Comparison of ENCODE assay signal across 14 cellular contexts in the genomic region with DNA sequence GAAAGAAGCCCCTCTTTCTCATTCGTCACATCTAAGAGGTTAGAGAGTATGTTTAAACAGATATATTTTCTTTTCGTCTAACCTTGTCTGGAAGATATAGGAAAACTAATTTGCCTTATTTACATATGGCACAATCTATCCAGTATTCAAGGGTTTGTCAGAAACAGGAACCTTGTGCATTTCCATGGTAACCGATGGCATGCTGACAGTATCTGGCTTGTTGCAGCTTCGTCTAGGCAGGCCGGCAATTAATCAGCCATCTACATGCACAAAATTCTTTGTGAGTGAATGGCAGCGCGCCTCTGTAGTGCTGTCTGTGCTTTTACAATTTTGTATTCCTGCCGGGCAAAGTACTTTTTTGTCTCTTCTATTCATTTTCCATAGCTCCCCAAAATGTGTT.
DNase-seq lines count a peak whose midpoint lies in the region; ATAC-seq and TF ChIP-seq lines count a peak whose summit lies in the region.
"Had no signal": no experiment of that assay in that cellular context is flagged by ENCODE, and none has a peak within 500 bp of the region (broad histone marks: within the 10 kb centered on the region; RNA-seq: fewer than 3 reads in every experiment).

No MANE protein-coding gene starts in this region.

- ATAC-seq in SK-N-SH treated with all-trans-retinoic acid at 6 μM for 48 hours, result peak; percentile 99

- in situ Hi-C loops in brain microvascular endothelial cell (cut with HindIII; ENCODE audit: low pct_ligation_motif_present, low sequenced_read_pairs), result no loop called here

- DNase-seq in NCI-H146 (lab: John Stamatoyannopoulos, UW) (peak; percentile 91), fibroblast of the aortic adventitia (ENCODE audit: low read depth) (peak; percentile 13), occipital lobe (lab: John Stamatoyannopoulos, UW) (peak; percentile 26), brain microvascular endothelial cell (no peak), SW480 (ENCODE audit: low spot score) (no peak), DMS114 treated with DMSO at 0.1 percent for 48 hours (lab: John Stamatoyannopoulos, UW; ENCODE audit: unreplicated experiment) (no peak)
- DNase-seq: activated CD4-positive, alpha-beta T cell treated with anti-CD3 and anti-CD28 coated beads for 1 hour; CD4-positive, CD25-positive, alpha-beta regulatory T cell; immature natural killer cell; KBM-7; SHP77; spleen; transverse colon had no signal

- TF ChIP-seq CTCF in fibroblast of the aortic adventitia (IDR thresholded peaks at IDR 0.05; ENCODE audit: insufficient read depth, low read length) (no peak), brain microvascular endothelial cell (IDR thresholded peaks at IDR 0.05; ENCODE audit: low read depth, low read length, missing control alignments) (no peak)

- H3K27ac ChIP-seq in brain microvascular endothelial cell, result no peak overlapping the region
- H3K27ac ChIP-seq: spleen, transverse colon had no signal

- H3K27me3 ChIP-seq in brain microvascular endothelial cell (replicated peaks), result no peaks in the 10 kb centered on the region
- H3K27me3 ChIP-seq: spleen, transverse colon had no signal

- no peaks in the 10 kb centered on the region for H3K36me3 ChIP-seq in brain microvascular endothelial cell (replicated peaks)
- H3K36me3 ChIP-seq: spleen, transverse colon had no signal

- no peak overlapping the region for H3K4me3 ChIP-seq in fibroblast of the aortic adventitia (ENCODE audit: low read depth, low read length)
- no peak overlapping the region for H3K4me3 ChIP-seq in brain microvascular endothelial cell (ENCODE audit: low read depth, low read length)
- H3K4me3 ChIP-seq: spleen, transverse colon had no signal

TF ChIP-seq in SK-N-SH treated with all-trans-retinoic acid at 6 μM for 48 hours, 23 proteins besides CTCF, POLR2A, EP300 and RAD21:
- TF ChIP-seq POU6F1 (CRISPR knock-in tag; IDR thresholded peaks at IDR 0.05; ENCODE audit: borderline replicate concordance, low read depth), result no peak
- TF ChIP-seq, protein P1, sequence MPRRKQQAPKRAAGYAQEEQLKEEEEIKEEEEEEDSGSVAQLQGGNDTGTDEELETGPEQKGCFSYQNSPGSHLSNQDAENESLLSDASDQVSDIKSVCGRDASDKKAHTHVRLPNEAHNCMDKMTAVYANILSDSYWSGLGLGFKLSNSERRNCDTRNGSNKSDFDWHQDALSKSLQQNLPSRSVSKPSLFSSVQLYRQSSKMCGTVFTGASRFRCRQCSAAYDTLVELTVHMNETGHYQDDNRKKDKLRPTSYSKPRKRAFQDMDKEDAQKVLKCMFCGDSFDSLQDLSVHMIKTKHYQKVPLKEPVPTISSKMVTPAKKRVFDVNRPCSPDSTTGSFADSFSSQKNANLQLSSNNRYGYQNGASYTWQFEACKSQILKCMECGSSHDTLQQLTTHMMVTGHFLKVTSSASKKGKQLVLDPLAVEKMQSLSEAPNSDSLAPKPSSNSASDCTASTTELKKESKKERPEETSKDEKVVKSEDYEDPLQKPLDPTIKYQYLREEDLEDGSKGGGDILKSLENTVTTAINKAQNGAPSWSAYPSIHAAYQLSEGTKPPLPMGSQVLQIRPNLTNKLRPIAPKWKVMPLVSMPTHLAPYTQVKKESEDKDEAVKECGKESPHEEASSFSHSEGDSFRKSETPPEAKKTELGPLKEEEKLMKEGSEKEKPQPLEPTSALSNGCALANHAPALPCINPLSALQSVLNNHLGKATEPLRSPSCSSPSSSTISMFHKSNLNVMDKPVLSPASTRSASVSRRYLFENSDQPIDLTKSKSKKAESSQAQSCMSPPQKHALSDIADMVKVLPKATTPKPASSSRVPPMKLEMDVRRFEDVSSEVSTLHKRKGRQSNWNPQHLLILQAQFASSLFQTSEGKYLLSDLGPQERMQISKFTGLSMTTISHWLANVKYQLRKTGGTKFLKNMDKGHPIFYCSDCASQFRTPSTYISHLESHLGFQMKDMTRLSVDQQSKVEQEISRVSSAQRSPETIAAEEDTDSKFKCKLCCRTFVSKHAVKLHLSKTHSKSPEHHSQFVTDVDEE (CRISPR knock-in tag; IDR thresholded peaks at IDR 0.05), result peak; percentile 65; the same call in 1 of the 2 replicates
- TF ChIP-seq OSR1 (CRISPR knock-in tag; IDR thresholded peaks at IDR 0.05), result no peak

Comparison
In these comparisons a context has a peak if more than half of its experiments do, and no peak if none do; other contexts are left out.
1. DNase-seq: peak in NCI-H146 (single experiment), fibroblast of the aortic adventitia (single experiment) and occipital lobe (single experiment); none in brain microvascular endothelial cell (single experiment), SW480 (single experiment) and DMS114 treated with DMSO at 0.1 percent for 48 hours (single experiment).